ENCODE assay signal across 19 cellular contexts in the genomic region with DNA sequence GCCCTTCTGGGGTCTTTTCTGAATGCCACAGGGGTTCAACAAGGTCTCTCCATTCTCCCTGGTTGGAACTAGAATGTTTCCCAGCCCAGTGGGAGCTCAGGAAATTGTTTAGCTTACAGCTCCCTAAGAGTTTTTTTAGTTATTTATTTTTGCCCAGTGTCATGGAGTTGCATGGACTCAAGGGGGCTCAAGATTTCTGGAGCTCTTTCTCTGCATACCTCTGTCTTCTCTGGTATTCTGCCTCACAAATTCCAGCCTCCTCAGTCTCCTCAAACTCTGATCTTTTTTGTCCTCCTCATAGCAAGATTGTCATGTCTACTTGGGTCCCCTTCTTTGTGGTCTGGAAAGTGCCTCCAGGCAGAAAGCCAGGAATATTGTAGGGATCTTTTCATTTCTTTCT. TPM values are rescaled to one million over a fixed set of nuclear protein-coding genes. Genes with fewer than 3 reads are reported as not detected.
A peak's percentile ranks its signal among the peaks of the same experiment; 100 is the strongest.
DNase-seq lines count a peak whose midpoint lies in the region; ATAC-seq and TF ChIP-seq lines count a peak whose summit lies in the region.
"Had no signal": no experiment of that assay in that cellular context is flagged by ENCODE, and none has a peak within 500 bp of the region (broad histone marks: within the 10 kb centered on the region; RNA-seq: fewer than 3 reads in every experiment).

No MANE protein-coding gene starts in this region.

- H3K4me2 ChIP-seq in neural progenitor cell, result no peak overlapping the region
- H3K4me2 ChIP-seq: BLaER1, PC-9 had no signal

- no peaks in the 10 kb centered on the region for H3K36me3 Mint-ChIP-seq in neural progenitor cell
- no peaks in the 10 kb centered on the region for H3K36me3 Mint-ChIP-seq in CD4-positive, alpha-beta T cell (ENCODE audit: low read depth)
- H3K36me3 Mint-ChIP-seq: CD8-positive, alpha-beta memory T cell had no signal

- no peaks in the 10 kb centered on the region for H3K79me2 ChIP-seq in neural progenitor cell (ENCODE audit: low read depth)

- H3K27ac ChIP-seq in HEK293 (ENCODE audit: extremely low read depth, low read depth, low read length) (no peak overlapping the region), neural progenitor cell (no peak overlapping the region)
- H3K27ac ChIP-seq in CD4-positive, alpha-beta T cell (ENCODE audit: low read depth, low read length), result no peak overlapping the region
- H3K27ac ChIP-seq: BLaER1, PC-9 had no signal

- H3K27ac Mint-ChIP-seq in neural progenitor cell, result no peak overlapping the region
- no peak overlapping the region for H3K27ac Mint-ChIP-seq in CD4-positive, alpha-beta T cell

- no peaks in the 10 kb centered on the region for H4K20me1 ChIP-seq in neural progenitor cell (ENCODE audit: low read depth)
- H4K20me1 ChIP-seq: BLaER1 had no signal

- H2AFZ ChIP-seq in neural progenitor cell (replicated peaks), result peak overlapping the region; percentile 3
- H2AFZ ChIP-seq: PC-9 had no signal

- TF ChIP-seq CTCF in BE2C (IDR thresholded peaks at IDR 0.05; ENCODE audit: low read depth, low read length) (peak; percentile 6; the same call in 1 of the 2 replicates), HEK293 (tag by site-specific recombination; IDR thresholded peaks at IDR 0.05) (no peak), choroid plexus epithelial cell (conservative IDR thresholded peaks at IDR 0.05; ENCODE audit: low read depth, low read length) (peak; percentile 35), neural progenitor cell (IDR thresholded peaks at IDR 0.05) (no peak)
- no peak for TF ChIP-seq CTCF in CD4-positive, alpha-beta T cell (IDR thresholded peaks at IDR 0.05)

- intact Hi-C loops in CD4-positive, alpha-beta T cell (cut with DNase I, micrococcal nuclease), result no loop called here

- DNase-seq in BE2C, result no peak
- peak; percentile 23 for DNase-seq in choroid plexus epithelial cell (ENCODE audit: low read depth)
- DNase-seq in neural progenitor cell (ENCODE audit: low spot score), result peak; percentile 12
- no peak for DNase-seq in CD4-positive, alpha-beta T cell
- DNase-seq in stimulated activated naive CD4-positive, alpha-beta T cell treated with Interleukin-2 at 50 U/mL for 16 hours (lab: John Stamatoyannopoulos, UW), result no peak
- no peak for DNase-seq in ACHN
- no peak for DNase-seq in SHP77 (lab: John Stamatoyannopoulos, UW)
- DNase-seq: CD8-positive, alpha-beta memory T cell; DMS79 treated with DMSO at 0.1 percent for 48 hours; HCEC 1CT; KBM-7; NCI-H1436; NCI-H2029; NCI-H446 treated with DMSO at 0.1 percent for 48 hours; NCI-H748 treated with DMSO at 0.1 percent for 48 hours; PC-9; T-helper 1 cell had no signal

- peaks cover 2% of the 10 kb centered on the region for H3K27me3 Mint-ChIP-seq in neural progenitor cell (ENCODE audit: insufficient read depth, low read depth)
- no peaks in the 10 kb centered on the region for H3K27me3 Mint-ChIP-seq in CD4-positive, alpha-beta T cell

- H3K27me3 ChIP-seq in BE2C (no peaks in the 10 kb centered on the region), neural progenitor cell (no peaks in the 10 kb centered on the region)
- no peaks in the 10 kb centered on the region for H3K27me3 ChIP-seq in CD4-positive, alpha-beta T cell (ENCODE audit: control insufficient read depth, insufficient read depth, low read length)
- H3K27me3 ChIP-seq: BLaER1 had no signal

- no peaks in the 10 kb centered on the region for H3K4me1 Mint-ChIP-seq in neural progenitor cell
- no peaks in the 10 kb centered on the region for H3K4me1 Mint-ChIP-seq in CD4-positive, alpha-beta T cell (ENCODE audit: low read depth)
- H3K4me1 Mint-ChIP-seq: CD8-positive, alpha-beta memory T cell had no signal

- H3F3A ChIP-seq in neural progenitor cell (ENCODE audit: low read depth), result no peaks in the 10 kb centered on the region

- H3K9me3 Mint-ChIP-seq in neural progenitor cell, result no peaks in the 10 kb centered on the region
- H3K9me3 Mint-ChIP-seq in CD4-positive, alpha-beta T cell, result no peaks in the 10 kb centered on the region
- H3K9me3 Mint-ChIP-seq: CD8-positive, alpha-beta memory T cell had no signal

- H3K4me3 ChIP-seq in BE2C (ENCODE audit: low read depth, low read length) (no peak overlapping the region), HEK293 (ENCODE audit: low read depth, low read length) (no peak overlapping the region), choroid plexus epithelial cell (ENCODE audit: low read depth, low read length) (no peak overlapping the region), neural progenitor cell (no peak overlapping the region)
- H3K4me3 ChIP-seq: BLaER1, PC-9 had no signal

- POLR2A ChIA-PET in HEK293 (lab: Yijun Ruan, JAX), result interaction anchor here (1.4 kb wide), 1 partner anchor 15 kb away, joined by 3 read pairs; no protein-coding TSS in a partner anchor
- POLR2A ChIA-PET in CD4-positive, alpha-beta T cell (lab: Charles Lee), result interaction anchor here (0.9 to 1.4 kb wide), 3 partner anchors 13 to 17 kb away, joined by 3 to 4 read pairs (median 4); a partner anchor contains a TSS

- H3K9ac ChIP-seq in neural progenitor cell, result no peak overlapping the region
- H3K9ac ChIP-seq: BLaER1 had no signal

- CTCF ChIA-PET in HEK293 (lab: Yijun Ruan, JAX), result interaction anchor here (0.6 to 0.7 kb wide), 2 partner anchors 38 to 99 kb away, joined by 3 read pairs; no protein-coding TSS in a partner anchor
- CTCF ChIA-PET in CD4-positive, alpha-beta T cell (lab: Charles Lee), result interaction anchor here (1.1 kb wide), 1 partner anchor 22 kb away, joined by 7 read pairs; no protein-coding TSS in a partner anchor

- H3K4me1 ChIP-seq in BE2C, result no peaks in the 10 kb centered on the region
- no peaks in the 10 kb centered on the region for H3K4me1 ChIP-seq in HEK293 (ENCODE audit: control insufficient read depth, insufficient read depth, low read length)
- peaks cover 18% of the 10 kb centered on the region for H3K4me1 ChIP-seq in neural progenitor cell

- no peaks in the 10 kb centered on the region for H3K9me3 ChIP-seq in BE2C
- no peaks in the 10 kb centered on the region for H3K9me3 ChIP-seq in HEK293 (ENCODE audit: control insufficient read depth, insufficient read depth, low read depth, low read length)
- H3K9me3 ChIP-seq in neural progenitor cell (ENCODE audit: low read depth), result no peaks in the 10 kb centered on the region
- H3K9me3 ChIP-seq in CD4-positive, alpha-beta T cell (ENCODE audit: control insufficient read depth, low read length), result no peaks in the 10 kb centered on the region
- H3K9me3 ChIP-seq: BLaER1 had no signal

- H3K36me3 ChIP-seq in BE2C (peaks cover 4% of the 10 kb centered on the region; the same call in 1 of the 2 replicates), HEK293 (ENCODE audit: control insufficient read depth in 2 of 2, insufficient read depth in 1 of 2, low read length in 2 of 2) (no peaks in the 10 kb centered on the region), neural progenitor cell (no peaks in the 10 kb centered on the region)
- H3K36me3 ChIP-seq: BLaER1 had no signal

- in situ Hi-C loops in ACHN (cut with HindIII; ENCODE audit: low pct_ligation_motif_present, low pct_unique_long_range_greater_than_20kb, low sequenced_read_pairs), result no loop called here

- ATAC-seq in CD4-positive, alpha-beta T cell (ENCODE audit: poor library complexity), result no peak

- H3K4me3 Mint-ChIP-seq in neural progenitor cell, result no peak overlapping the region
- no peak overlapping the region for H3K4me3 Mint-ChIP-seq in CD4-positive, alpha-beta T cell
- H3K4me3 Mint-ChIP-seq: CD8-positive, alpha-beta memory T cell had no signal

TF ChIP-seq in HEK293, 187 proteins besides CTCF, POLR2A, EP300 and RAD21:
- TF ChIP-seq ZNF561 (tag by site-specific recombination; IDR thresholded peaks at IDR 0.05; ENCODE audit: borderline replicate concordance), result no peak
- TF ChIP-seq, protein P1, sequence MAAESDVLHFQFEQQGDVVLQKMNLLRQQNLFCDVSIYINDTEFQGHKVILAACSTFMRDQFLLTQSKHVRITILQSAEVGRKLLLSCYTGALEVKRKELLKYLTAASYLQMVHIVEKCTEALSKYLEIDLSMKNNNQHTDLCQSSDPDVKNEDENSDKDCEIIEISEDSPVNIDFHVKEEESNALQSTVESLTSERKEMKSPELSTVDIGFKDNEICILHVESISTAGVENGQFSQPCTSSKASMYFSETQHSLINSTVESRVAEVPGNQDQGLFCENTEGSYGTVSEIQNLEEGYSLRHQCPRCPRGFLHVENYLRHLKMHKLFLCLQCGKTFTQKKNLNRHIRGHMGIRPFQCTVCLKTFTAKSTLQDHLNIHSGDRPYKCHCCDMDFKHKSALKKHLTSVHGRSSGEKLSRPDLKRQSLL (tag by site-specific recombination; IDR thresholded peaks at IDR 0.05), result peak; percentile 41; the same call in 1 of the 2 replicates
TF ChIP-seq in HEK293: peak in this region for 1.

RNA-seq across cellular contexts. Expression of a gene that starts 15.9 kb away (rescaled TPM):
- polyA plus RNA-seq in BE2C (2012; ENCODE audit: insufficient read depth, insufficient read length, low read depth), result 12.1 TPM
- total RNA-seq in neural progenitor cell (ENCODE audit: low replicate concordance), result 19.8 and 27.9 TPM in 2 replicates
- total RNA-seq in CD4-positive, alpha-beta T cell, result 10 to 100 TPM; 44.3 to 46.2 TPM

Comparison
In these comparisons a context has a peak if more than half of its experiments do, and no peak if none do; other contexts are left out.
1. DNase-seq: peak in choroid plexus epithelial cell (single experiment) and neural progenitor cell (single experiment); none in BE2C (single experiment), CD4-positive, alpha-beta T cell (0 of 10), stimulated activated naive CD4-positive, alpha-beta T cell treated with Interleukin-2 at 50 U/mL for 16 hours (single experiment), ACHN (single experiment) and SHP77 (0 of 2).
2. CTCF ChIP-seq: peak in BE2C (single experiment) and choroid plexus epithelial cell (single experiment); none in HEK293 (single experiment), neural progenitor cell (single experiment) and CD4-positive, alpha-beta T cell (single experiment).